ENCODE assay signal across 1 cellular context in the genomic region with DNA sequence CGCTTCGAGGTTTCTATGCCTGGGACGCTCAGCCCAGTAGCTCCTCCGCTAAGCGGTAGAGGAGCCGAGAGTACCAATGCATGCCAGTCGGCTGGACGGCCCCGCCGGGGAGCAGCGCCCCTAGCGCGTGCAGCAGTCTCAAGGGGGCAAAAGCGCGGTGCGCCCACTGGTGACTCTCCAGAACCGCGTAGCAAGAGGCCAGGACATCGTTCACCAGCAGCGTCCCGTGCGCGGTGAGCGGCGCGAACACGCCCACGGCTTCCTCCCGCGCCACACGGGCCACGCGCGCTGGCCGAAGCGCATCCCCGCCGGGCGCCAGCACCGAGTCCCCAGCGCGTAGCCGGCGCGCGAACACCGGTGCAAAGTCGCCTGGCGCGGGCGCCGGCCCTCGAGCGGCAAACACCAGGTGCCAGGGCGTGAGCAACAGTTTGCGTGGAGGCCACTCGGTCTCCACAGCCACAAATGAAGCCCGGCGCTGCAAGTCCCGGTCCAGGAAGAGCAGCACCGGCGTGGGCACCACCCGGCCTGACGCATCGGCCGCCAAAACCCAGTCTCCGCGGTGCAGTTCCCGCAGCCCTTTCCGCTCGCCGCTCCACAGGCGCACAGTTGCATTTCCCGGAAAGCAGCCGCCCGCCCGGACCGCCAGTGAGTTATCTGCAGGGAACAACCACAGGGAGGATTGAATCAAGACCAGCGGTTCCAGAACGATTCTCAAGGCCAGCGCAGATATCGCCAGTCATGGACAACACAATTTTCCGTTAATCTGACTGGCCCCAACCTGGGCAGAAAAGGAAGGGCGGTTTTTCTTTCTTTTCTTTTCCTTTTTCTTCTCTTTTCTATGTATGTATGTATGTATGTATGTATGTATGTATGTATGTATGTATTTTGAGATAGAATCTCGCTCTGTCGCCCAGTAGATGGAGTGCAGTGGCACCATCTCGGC.
TF ChIP-seq lines count a peak whose summit lies in the region.

No MANE protein-coding gene starts in this region.

TF ChIP-seq in HEK293, 187 proteins besides CTCF, POLR2A, EP300 and RAD21 (continued from another document and continues in another):
- TF ChIP-seq, protein P1, sequence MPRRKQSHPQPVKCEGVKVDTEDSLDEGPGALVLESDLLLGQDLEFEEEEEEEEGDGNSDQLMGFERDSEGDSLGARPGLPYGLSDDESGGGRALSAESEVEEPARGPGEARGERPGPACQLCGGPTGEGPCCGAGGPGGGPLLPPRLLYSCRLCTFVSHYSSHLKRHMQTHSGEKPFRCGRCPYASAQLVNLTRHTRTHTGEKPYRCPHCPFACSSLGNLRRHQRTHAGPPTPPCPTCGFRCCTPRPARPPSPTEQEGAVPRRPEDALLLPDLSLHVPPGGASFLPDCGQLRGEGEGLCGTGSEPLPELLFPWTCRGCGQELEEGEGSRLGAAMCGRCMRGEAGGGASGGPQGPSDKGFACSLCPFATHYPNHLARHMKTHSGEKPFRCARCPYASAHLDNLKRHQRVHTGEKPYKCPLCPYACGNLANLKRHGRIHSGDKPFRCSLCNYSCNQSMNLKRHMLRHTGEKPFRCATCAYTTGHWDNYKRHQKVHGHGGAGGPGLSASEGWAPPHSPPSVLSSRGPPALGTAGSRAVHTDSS (tag by site-specific recombination; IDR thresholded peaks at IDR 0.05): no peak
- no peak for TF ChIP-seq ZNF274 (IDR thresholded peaks at IDR 0.05; ENCODE audit: low read length)
- no peak for TF ChIP-seq ZNF274 (tag by site-specific recombination; IDR thresholded peaks at IDR 0.05; ENCODE audit: borderline replicate concordance)
- TF ChIP-seq ZNF2 (tag by site-specific recombination; IDR thresholded peaks at IDR 0.05): no peak
- TF ChIP-seq HOXC10 (CRISPR knock-in tag; IDR thresholded peaks at IDR 0.05): no peak
- TF ChIP-seq ZNF423 (tag by site-specific recombination; IDR thresholded peaks at IDR 0.05): peak; percentile 52; the same call in 1 of the 2 replicates
- TF ChIP-seq ZNF654 (tag by site-specific recombination; IDR thresholded peaks at IDR 0.05; ENCODE audit: low read depth): no peak
- TF ChIP-seq ZNF555 (tag by site-specific recombination; conservative IDR thresholded peaks at IDR 0.05): no peak
- TF ChIP-seq, protein P2, sequence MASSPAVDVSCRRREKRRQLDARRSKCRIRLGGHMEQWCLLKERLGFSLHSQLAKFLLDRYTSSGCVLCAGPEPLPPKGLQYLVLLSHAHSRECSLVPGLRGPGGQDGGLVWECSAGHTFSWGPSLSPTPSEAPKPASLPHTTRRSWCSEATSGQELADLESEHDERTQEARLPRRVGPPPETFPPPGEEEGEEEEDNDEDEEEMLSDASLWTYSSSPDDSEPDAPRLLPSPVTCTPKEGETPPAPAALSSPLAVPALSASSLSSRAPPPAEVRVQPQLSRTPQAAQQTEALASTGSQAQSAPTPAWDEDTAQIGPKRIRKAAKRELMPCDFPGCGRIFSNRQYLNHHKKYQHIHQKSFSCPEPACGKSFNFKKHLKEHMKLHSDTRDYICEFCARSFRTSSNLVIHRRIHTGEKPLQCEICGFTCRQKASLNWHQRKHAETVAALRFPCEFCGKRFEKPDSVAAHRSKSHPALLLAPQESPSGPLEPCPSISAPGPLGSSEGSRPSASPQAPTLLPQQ (tag by site-specific recombination; IDR thresholded peaks at IDR 0.05): peak; percentile 27; the same call in 1 of the 2 replicates
- no peak for TF ChIP-seq ZNF544 (tag by site-specific recombination; IDR thresholded peaks at IDR 0.05)
- no peak for TF ChIP-seq ZNF585B (tag by site-specific recombination; IDR thresholded peaks at IDR 0.05)
- peak; percentile 84 for TF ChIP-seq ZIC2 (tag by site-specific recombination; IDR thresholded peaks at IDR 0.05)
- TF ChIP-seq, protein P3, sequence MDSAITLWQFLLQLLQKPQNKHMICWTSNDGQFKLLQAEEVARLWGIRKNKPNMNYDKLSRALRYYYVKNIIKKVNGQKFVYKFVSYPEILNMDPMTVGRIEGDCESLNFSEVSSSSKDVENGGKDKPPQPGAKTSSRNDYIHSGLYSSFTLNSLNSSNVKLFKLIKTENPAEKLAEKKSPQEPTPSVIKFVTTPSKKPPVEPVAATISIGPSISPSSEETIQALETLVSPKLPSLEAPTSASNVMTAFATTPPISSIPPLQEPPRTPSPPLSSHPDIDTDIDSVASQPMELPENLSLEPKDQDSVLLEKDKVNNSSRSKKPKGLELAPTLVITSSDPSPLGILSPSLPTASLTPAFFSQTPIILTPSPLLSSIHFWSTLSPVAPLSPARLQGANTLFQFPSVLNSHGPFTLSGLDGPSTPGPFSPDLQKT (IDR thresholded peaks at IDR 0.05; ENCODE audit: borderline replicate concordance, low read depth, low read length): no peak
- TF ChIP-seq, protein P4, sequence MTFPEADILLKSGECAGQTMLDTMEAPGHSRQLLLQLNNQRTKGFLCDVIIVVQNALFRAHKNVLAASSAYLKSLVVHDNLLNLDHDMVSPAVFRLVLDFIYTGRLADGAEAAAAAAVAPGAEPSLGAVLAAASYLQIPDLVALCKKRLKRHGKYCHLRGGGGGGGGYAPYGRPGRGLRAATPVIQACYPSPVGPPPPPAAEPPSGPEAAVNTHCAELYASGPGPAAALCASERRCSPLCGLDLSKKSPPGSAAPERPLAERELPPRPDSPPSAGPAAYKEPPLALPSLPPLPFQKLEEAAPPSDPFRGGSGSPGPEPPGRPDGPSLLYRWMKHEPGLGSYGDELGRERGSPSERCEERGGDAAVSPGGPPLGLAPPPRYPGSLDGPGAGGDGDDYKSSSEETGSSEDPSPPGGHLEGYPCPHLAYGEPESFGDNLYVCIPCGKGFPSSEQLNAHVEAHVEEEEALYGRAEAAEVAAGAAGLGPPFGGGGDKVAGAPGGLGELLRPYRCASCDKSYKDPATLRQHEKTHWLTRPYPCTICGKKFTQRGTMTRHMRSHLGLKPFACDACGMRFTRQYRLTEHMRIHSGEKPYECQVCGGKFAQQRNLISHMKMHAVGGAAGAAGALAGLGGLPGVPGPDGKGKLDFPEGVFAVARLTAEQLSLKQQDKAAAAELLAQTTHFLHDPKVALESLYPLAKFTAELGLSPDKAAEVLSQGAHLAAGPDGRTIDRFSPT (tag by site-specific recombination; IDR thresholded peaks at IDR 0.05): peak; percentile 34; the same call in 1 of the 2 replicates
- TF ChIP-seq RBAK (tag by site-specific recombination; IDR thresholded peaks at IDR 0.05): no peak
- TF ChIP-seq, protein P5, sequence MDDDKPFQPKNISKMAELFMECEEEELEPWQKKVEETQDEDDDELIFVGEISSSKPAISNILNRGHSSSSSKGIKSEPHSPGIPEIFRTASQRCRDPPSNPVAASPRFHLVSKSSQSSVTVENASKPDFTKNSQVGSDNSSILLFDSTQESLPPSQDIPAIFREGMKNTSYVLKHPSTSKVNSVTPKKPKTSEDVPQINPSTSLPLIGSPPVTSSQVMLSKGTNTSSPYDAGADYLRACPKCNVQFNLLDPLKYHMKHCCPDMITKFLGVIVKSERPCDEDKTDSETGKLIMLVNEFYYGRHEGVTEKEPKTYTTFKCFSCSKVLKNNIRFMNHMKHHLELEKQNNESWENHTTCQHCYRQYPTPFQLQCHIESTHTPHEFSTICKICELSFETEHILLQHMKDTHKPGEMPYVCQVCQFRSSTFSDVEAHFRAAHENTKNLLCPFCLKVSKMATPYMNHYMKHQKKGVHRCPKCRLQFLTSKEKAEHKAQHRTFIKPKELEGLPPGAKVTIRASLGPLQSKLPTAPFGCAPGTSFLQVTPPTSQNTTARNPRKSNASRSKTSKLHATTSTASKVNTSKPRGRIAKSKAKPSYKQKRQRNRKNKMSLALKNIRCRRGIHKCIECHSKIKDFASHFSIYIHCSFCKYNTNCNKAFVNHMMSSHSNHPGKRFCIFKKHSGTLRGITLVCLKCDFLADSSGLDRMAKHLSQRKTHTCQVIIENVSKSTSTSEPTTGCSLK (tag by site-specific recombination; IDR thresholded peaks at IDR 0.05): no peak
- TF ChIP-seq ZNF501 (tag by site-specific recombination; IDR thresholded peaks at IDR 0.05): no peak
- TF ChIP-seq YY2 (tag by site-specific recombination; IDR thresholded peaks at IDR 0.05): no peak
- TF ChIP-seq, protein P6, sequence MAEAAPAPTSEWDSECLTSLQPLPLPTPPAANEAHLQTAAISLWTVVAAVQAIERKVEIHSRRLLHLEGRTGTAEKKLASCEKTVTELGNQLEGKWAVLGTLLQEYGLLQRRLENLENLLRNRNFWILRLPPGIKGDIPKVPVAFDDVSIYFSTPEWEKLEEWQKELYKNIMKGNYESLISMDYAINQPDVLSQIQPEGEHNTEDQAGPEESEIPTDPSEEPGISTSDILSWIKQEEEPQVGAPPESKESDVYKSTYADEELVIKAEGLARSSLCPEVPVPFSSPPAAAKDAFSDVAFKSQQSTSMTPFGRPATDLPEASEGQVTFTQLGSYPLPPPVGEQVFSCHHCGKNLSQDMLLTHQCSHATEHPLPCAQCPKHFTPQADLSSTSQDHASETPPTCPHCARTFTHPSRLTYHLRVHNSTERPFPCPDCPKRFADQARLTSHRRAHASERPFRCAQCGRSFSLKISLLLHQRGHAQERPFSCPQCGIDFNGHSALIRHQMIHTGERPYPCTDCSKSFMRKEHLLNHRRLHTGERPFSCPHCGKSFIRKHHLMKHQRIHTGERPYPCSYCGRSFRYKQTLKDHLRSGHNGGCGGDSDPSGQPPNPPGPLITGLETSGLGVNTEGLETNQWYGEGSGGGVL (tag by site-specific recombination; IDR thresholded peaks at IDR 0.05): no peak
- 0 out of 2 replicates have a peak, but pooled peaks have one; percentile 23 for TF ChIP-seq ZNF341 (tag by site-specific recombination; IDR thresholded peaks at IDR 0.05; ENCODE audit: low read depth)
- TF ChIP-seq SALL2 (tag by site-specific recombination; IDR thresholded peaks at IDR 0.05; ENCODE audit: borderline replicate concordance): no peak
- TF ChIP-seq ZNF558 (tag by site-specific recombination; IDR thresholded peaks at IDR 0.05): no peak
- TF ChIP-seq ZNF530 (tag by site-specific recombination; IDR thresholded peaks at IDR 0.05; ENCODE audit: low read depth): no peak
- TF ChIP-seq, protein P7, sequence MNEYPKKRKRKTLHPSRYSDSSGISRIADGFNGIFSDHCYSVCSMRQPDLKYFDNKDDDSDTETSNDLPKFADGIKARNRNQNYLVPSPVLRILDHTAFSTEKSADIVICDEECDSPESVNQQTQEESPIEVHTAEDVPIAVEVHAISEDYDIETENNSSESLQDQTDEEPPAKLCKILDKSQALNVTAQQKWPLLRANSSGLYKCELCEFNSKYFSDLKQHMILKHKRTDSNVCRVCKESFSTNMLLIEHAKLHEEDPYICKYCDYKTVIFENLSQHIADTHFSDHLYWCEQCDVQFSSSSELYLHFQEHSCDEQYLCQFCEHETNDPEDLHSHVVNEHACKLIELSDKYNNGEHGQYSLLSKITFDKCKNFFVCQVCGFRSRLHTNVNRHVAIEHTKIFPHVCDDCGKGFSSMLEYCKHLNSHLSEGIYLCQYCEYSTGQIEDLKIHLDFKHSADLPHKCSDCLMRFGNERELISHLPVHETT (tag by site-specific recombination; IDR thresholded peaks at IDR 0.05): no peak
- TF ChIP-seq GLI4 (tag by site-specific recombination; IDR thresholded peaks at IDR 0.05): no peak
- TF ChIP-seq ZNF157 (tag by site-specific recombination; IDR thresholded peaks at IDR 0.05): no peak
- no peak for TF ChIP-seq ZNF571 (tag by site-specific recombination; IDR thresholded peaks at IDR 0.05)
- TF ChIP-seq ZNF510 (tag by site-specific recombination; IDR thresholded peaks at IDR 0.05; ENCODE audit: insufficient replicate concordance): no peak
- no peak for TF ChIP-seq ZNF768 (tag by site-specific recombination; IDR thresholded peaks at IDR 0.05)
- TF ChIP-seq SCRT2 (tag by site-specific recombination; IDR thresholded peaks at IDR 0.05): peak; percentile 90
- TF ChIP-seq ZNF391 (tag by site-specific recombination; IDR thresholded peaks at IDR 0.05; ENCODE audit: borderline replicate concordance, low read depth): no peak
- TF ChIP-seq, protein P8, sequence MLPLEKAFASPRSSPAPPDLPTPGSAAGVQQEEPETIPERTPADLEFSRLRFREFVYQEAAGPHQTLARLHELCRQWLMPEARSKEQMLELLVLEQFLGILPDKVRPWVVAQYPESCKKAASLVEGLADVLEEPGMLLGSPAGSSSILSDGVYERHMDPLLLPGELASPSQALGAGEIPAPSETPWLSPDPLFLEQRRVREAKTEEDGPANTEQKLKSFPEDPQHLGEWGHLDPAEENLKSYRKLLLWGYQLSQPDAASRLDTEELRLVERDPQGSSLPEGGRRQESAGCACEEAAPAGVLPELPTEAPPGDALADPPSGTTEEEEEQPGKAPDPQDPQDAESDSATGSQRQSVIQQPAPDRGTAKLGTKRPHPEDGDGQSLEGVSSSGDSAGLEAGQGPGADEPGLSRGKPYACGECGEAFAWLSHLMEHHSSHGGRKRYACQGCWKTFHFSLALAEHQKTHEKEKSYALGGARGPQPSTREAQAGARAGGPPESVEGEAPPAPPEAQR (tag by site-specific recombination; IDR thresholded peaks at IDR 0.05): no peak
- TF ChIP-seq, protein P9, sequence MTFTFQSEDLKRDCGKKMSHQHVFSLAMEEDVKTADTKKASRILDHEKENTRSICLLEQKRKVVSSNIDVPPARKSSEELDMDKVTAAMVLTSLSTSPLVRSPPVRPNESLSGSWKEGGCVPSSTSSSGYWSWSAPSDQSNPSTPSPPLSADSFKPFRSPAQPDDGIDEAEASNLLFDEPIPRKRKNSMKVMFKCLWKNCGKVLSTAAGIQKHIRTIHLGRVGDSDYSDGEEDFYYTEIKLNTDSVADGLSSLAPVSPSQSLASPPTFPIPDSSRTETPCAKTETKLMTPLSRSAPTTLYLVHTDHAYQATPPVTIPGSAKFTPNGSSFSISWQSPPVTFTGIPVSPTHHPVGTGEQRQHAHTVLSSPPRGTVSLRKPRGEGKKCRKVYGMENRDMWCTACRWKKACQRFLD (tag by site-specific recombination; IDR thresholded peaks at IDR 0.05): no peak
- peak; percentile 98 for TF ChIP-seq ZNF610 (tag by site-specific recombination; IDR thresholded peaks at IDR 0.05; ENCODE audit: borderline replicate concordance)
- 0 out of 2 replicates have a peak, but pooled peaks have one; percentile 10 for TF ChIP-seq KLF9 (tag by site-specific recombination; IDR thresholded peaks at IDR 0.05; ENCODE audit: low read depth)
- TF ChIP-seq ZNF747 (tag by site-specific recombination; IDR thresholded peaks at IDR 0.05): no peak
- TF ChIP-seq OSR2 (tag by site-specific recombination; IDR thresholded peaks at IDR 0.05): no peak
